23 cellular contexts compared by ENCODE assay signal in the genomic region with DNA sequence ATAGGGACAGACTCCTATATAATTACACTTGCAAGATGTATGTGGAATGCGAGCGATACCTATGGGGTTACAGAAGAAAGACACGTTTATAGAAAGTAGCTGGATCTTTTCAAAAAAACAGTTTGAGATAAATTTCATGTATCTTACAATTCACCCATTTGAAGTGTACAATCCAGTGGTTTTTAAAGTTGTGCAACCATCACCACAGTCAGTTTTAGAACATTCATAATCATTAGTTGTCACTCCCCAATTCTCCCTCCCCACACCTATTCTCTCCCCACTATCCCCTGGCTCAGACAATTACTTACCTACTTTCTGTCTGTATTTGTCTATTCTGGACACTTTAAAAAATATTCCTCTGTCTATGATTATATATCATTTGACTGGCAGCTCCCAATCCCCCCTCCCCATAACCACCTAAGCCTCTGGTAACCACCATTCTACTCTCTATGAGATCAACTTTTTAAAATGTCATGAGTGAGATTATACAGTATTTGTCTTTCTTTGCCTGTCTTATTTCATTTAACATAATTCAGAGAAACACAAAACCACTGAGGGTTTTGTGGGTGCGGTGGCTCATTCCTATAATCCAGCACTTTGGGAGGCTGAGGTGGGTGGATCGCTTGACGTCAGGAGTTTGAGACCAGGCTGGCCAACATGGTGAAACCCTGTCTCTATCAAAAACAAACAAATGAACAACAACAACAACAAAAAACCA. TPM values are rescaled to one million over a fixed set of nuclear protein-coding genes. Genes with fewer than 3 reads are reported as not detected.
DNase-seq lines count a peak whose midpoint lies in the region; ATAC-seq and TF ChIP-seq lines count a peak whose summit lies in the region.
"Had no signal": no experiment of that assay in that cellular context is flagged by ENCODE, and none has a peak within 500 bp of the region (broad histone marks: within the 10 kb centered on the region; RNA-seq: fewer than 3 reads in every experiment).

No MANE protein-coding gene starts in this region.

- CTCF ChIA-PET in activated CD8-positive, alpha-beta T cell treated with anti-CD3 and anti-CD28 coated beads, Interleukin-2, amount 10 ng/mL, durations not matched to agents 7 days and 5 days (lab: Charles Lee) = no interaction called here
- CTCF ChIA-PET in activated CD8-positive, alpha-beta T cell treated with anti-CD3 and anti-CD28 coated beads for 36 hours (lab: Charles Lee) = interaction anchor here (0.8 to 1.6 kb wide), 3 partner anchors 17 to 89 kb away, joined by 3 to 4 read pairs (median 4); no protein-coding TSS in a partner anchor
- CTCF ChIA-PET in CD8-positive, alpha-beta T cell (lab: Charles Lee) = no interaction called here

- no peaks in the 10 kb centered on the region for H3K27me3 ChIP-seq in CD8-positive, alpha-beta T cell (ENCODE audit: insufficient read depth, low read length)
- H3K27me3 ChIP-seq: BLaER1 treated with 17β-estradiol and CSF1 and Interleukin-3, amounts not matched to agents 10 nM and 100 nM; cardiac muscle cell; Peyer's patch had no signal

- WGBS in lower leg skin, 2 donors = 93 to 94% methylated on average over 6 of the region's 6 CpGs

- no peak for TF ChIP-seq CTCF in activated CD8-positive, alpha-beta T cell treated with anti-CD3 and anti-CD28 coated beads for 36 hours (IDR thresholded peaks at IDR 0.05)
- TF ChIP-seq CTCF in CD8-positive, alpha-beta T cell (IDR thresholded peaks at IDR 0.05) = no peak
- TF ChIP-seq CTCF in natural killer cell (IDR thresholded peaks at IDR 0.05) (no peak), lower leg skin (IDR thresholded peaks at IDR 0.05) (no peak)

- no peaks in the 10 kb centered on the region for H3K27me3 Mint-ChIP-seq in activated CD8-positive, alpha-beta T cell treated with anti-CD3 and anti-CD28 coated beads, Interleukin-2, amount 10 ng/mL, durations not matched to agents 7 days and 5 days (ENCODE audit: low read depth)
- H3K27me3 Mint-ChIP-seq in activated CD8-positive, alpha-beta T cell treated with anti-CD3 and anti-CD28 coated beads for 36 hours = no peaks in the 10 kb centered on the region
- H3K27me3 Mint-ChIP-seq in CD8-positive, alpha-beta T cell (ENCODE audit: low read depth) = no peaks in the 10 kb centered on the region
- H3K27me3 Mint-ChIP-seq in activated naive CD8-positive, alpha-beta T cell treated with anti-CD3 and anti-CD28 coated beads, Interleukin-2, amount 50 U/mL, for 24 hours = no peaks in the 10 kb centered on the region
- H3K27me3 Mint-ChIP-seq in natural killer cell (ENCODE audit: low read depth in 2 of 2) = no peaks in the 10 kb centered on the region
- H3K27me3 Mint-ChIP-seq: progenitor cell of endocrine pancreas had no signal

- no peak for TF ChIP-seq POLR2A in lower leg skin (IDR thresholded peaks at IDR 0.05)

- H3K9me3 Mint-ChIP-seq in activated CD8-positive, alpha-beta T cell treated with anti-CD3 and anti-CD28 coated beads, Interleukin-2, amount 10 ng/mL, durations not matched to agents 7 days and 5 days (ENCODE audit: insufficient read depth) = no peaks in the 10 kb centered on the region
- H3K9me3 Mint-ChIP-seq in activated CD8-positive, alpha-beta T cell treated with anti-CD3 and anti-CD28 coated beads for 36 hours = no peaks in the 10 kb centered on the region
- H3K9me3 Mint-ChIP-seq in CD8-positive, alpha-beta T cell = no peaks in the 10 kb centered on the region
- no peaks in the 10 kb centered on the region for H3K9me3 Mint-ChIP-seq in activated naive CD8-positive, alpha-beta T cell treated with anti-CD3 and anti-CD28 coated beads, Interleukin-2, amount 50 U/mL, for 24 hours
- no peaks in the 10 kb centered on the region for H3K9me3 Mint-ChIP-seq in natural killer cell

- no peaks in the 10 kb centered on the region for H3K4me1 ChIP-seq in CD8-positive, alpha-beta T cell (ENCODE audit: insufficient read depth, low read length)
- H3K4me1 ChIP-seq: lower lobe of right lung, Peyer's patch had no signal

- H3K9me3 ChIP-seq in CD8-positive, alpha-beta T cell (ENCODE audit: low read length) = no peaks in the 10 kb centered on the region
- H3K9me3 ChIP-seq: lower lobe of right lung, Peyer's patch had no signal

- no peak overlapping the region for H3K4me3 ChIP-seq in CD8-positive, alpha-beta T cell (ENCODE audit: low read depth, low read length)
- no peak overlapping the region for H3K4me3 ChIP-seq in lower leg skin (ENCODE audit: low read depth, poor library complexity, severe bottlenecking)
- H3K4me3 ChIP-seq: BLaER1 treated with 17β-estradiol and CSF1 and Interleukin-3, amounts not matched to agents 10 nM and 100 nM; cardiac muscle cell; lower lobe of right lung; Peyer's patch had no signal

- peaks cover 36% of the 10 kb centered on the region for H3K4me1 Mint-ChIP-seq in activated CD8-positive, alpha-beta T cell treated with anti-CD3 and anti-CD28 coated beads, Interleukin-2, amount 10 ng/mL, durations not matched to agents 7 days and 5 days (ENCODE audit: low read depth)
- peaks cover 55% of the 10 kb centered on the region for H3K4me1 Mint-ChIP-seq in activated CD8-positive, alpha-beta T cell treated with anti-CD3 and anti-CD28 coated beads for 36 hours (ENCODE audit: low read depth)
- H3K4me1 Mint-ChIP-seq in CD8-positive, alpha-beta T cell (ENCODE audit: low read depth) = peaks cover 77% of the 10 kb centered on the region
- H3K4me1 Mint-ChIP-seq in activated naive CD8-positive, alpha-beta T cell treated with anti-CD3 and anti-CD28 coated beads, Interleukin-2, amount 50 U/mL, for 24 hours = peaks cover 38% of the 10 kb centered on the region
- H3K4me1 Mint-ChIP-seq in natural killer cell = peaks cover 79 to 91% of the 10 kb centered on the region in 2 donors

- POLR2A ChIA-PET in activated CD8-positive, alpha-beta T cell treated with anti-CD3 and anti-CD28 coated beads, Interleukin-2, amount 10 ng/mL, durations not matched to agents 7 days and 5 days (lab: Charles Lee) = no interaction called here
- POLR2A ChIA-PET in activated CD8-positive, alpha-beta T cell treated with anti-CD3 and anti-CD28 coated beads for 36 hours (lab: Charles Lee) = no interaction called here
- POLR2A ChIA-PET in CD8-positive, alpha-beta T cell (lab: Charles Lee) = interaction anchor here (0.6 kb wide), 1 partner anchor 9 kb away, joined by 3 read pairs; no protein-coding TSS in a partner anchor

- H3K36me3 ChIP-seq in CD8-positive, alpha-beta T cell (ENCODE audit: insufficient read depth, low read length) = no peaks in the 10 kb centered on the region
- H3K36me3 ChIP-seq: cardiac muscle cell, lower lobe of right lung, Peyer's patch had no signal

- no peak overlapping the region for H3K4me3 Mint-ChIP-seq in activated CD8-positive, alpha-beta T cell treated with anti-CD3 and anti-CD28 coated beads, Interleukin-2, amount 10 ng/mL, durations not matched to agents 7 days and 5 days
- H3K4me3 Mint-ChIP-seq in activated CD8-positive, alpha-beta T cell treated with anti-CD3 and anti-CD28 coated beads for 36 hours = no peak overlapping the region
- H3K4me3 Mint-ChIP-seq in CD8-positive, alpha-beta T cell = no peak overlapping the region
- H3K4me3 Mint-ChIP-seq in activated naive CD8-positive, alpha-beta T cell treated with anti-CD3 and anti-CD28 coated beads, Interleukin-2, amount 50 U/mL, for 24 hours = no peak overlapping the region
- H3K4me3 Mint-ChIP-seq in natural killer cell = no peak overlapping the region

- ATAC-seq in activated CD8-positive, alpha-beta T cell treated with anti-CD3 and anti-CD28 coated beads, Interleukin-2, amount 10 ng/mL, durations not matched to agents 7 days and 5 days = no peak
- no peak for ATAC-seq in activated CD8-positive, alpha-beta T cell treated with anti-CD3 and anti-CD28 coated beads for 36 hours
- ATAC-seq in CD8-positive, alpha-beta T cell = no peak
- ATAC-seq in activated naive CD8-positive, alpha-beta T cell treated with anti-CD3 and anti-CD28 coated beads, Interleukin-2, amount 50 U/mL, for 24 hours = peak; percentile 57
- ATAC-seq in natural killer cell = no peak
- ATAC-seq: lower lobe of right lung had no signal

- H3K36me3 Mint-ChIP-seq in activated CD8-positive, alpha-beta T cell treated with anti-CD3 and anti-CD28 coated beads, Interleukin-2, amount 10 ng/mL, durations not matched to agents 7 days and 5 days (ENCODE audit: low read depth) = peaks cover 81% of the 10 kb centered on the region
- H3K36me3 Mint-ChIP-seq in activated CD8-positive, alpha-beta T cell treated with anti-CD3 and anti-CD28 coated beads for 36 hours (ENCODE audit: low read depth) = peaks cover 61% of the 10 kb centered on the region
- peaks cover 33% of the 10 kb centered on the region for H3K36me3 Mint-ChIP-seq in CD8-positive, alpha-beta T cell
- peaks cover 39% of the 10 kb centered on the region for H3K36me3 Mint-ChIP-seq in activated naive CD8-positive, alpha-beta T cell treated with anti-CD3 and anti-CD28 coated beads, Interleukin-2, amount 50 U/mL, for 24 hours (ENCODE audit: low read depth)
- H3K36me3 Mint-ChIP-seq in natural killer cell = no peaks in the 10 kb centered on the region

- peak overlapping the region; percentile 51 for H3K27ac Mint-ChIP-seq in activated CD8-positive, alpha-beta T cell treated with anti-CD3 and anti-CD28 coated beads, Interleukin-2, amount 10 ng/mL, durations not matched to agents 7 days and 5 days
- no peak overlapping the region for H3K27ac Mint-ChIP-seq in activated CD8-positive, alpha-beta T cell treated with anti-CD3 and anti-CD28 coated beads for 36 hours
- peak overlapping the region; percentile 67 for H3K27ac Mint-ChIP-seq in CD8-positive, alpha-beta T cell
- no peak overlapping the region for H3K27ac Mint-ChIP-seq in activated naive CD8-positive, alpha-beta T cell treated with anti-CD3 and anti-CD28 coated beads, Interleukin-2, amount 50 U/mL, for 24 hours
- H3K27ac Mint-ChIP-seq in natural killer cell = peak overlapping the region; percentile 10 to 82
- H3K27ac Mint-ChIP-seq: progenitor cell of endocrine pancreas had no signal

- intact Hi-C loops in activated CD8-positive, alpha-beta T cell treated with anti-CD3 and anti-CD28 coated beads for 36 hours (cut with micrococcal nuclease) = no loop called here
- intact Hi-C loops in CD8-positive, alpha-beta T cell (cut with DNase I, micrococcal nuclease) = no loop called here
- intact Hi-C loops in natural killer cell (cut with micrococcal nuclease) = no loop called here
- intact Hi-C loops in lower leg skin (cut with DNase I; ENCODE audit: low total_unique reads) = no loop called here

- no peak for DNase-seq in activated CD8-positive, alpha-beta T cell treated with anti-CD3 and anti-CD28 coated beads, Interleukin-2, amount 10 ng/mL, durations not matched to agents 7 days and 5 days
- no peak for DNase-seq in activated CD8-positive, alpha-beta T cell treated with anti-CD3 and anti-CD28 coated beads for 36 hours
- no peak for DNase-seq in CD8-positive, alpha-beta T cell
- no peak for DNase-seq in activated naive CD8-positive, alpha-beta T cell treated with anti-CD3 and anti-CD28 coated beads, Interleukin-2, amount 50 U/mL, for 24 hours
- DNase-seq in natural killer cell (no peak), NCI-H2029 treated with DMSO at 0.1 percent for 48 hours (lab: John Stamatoyannopoulos, UW) (no peak), pons (ENCODE audit: low spot score) (no peak), lower leg skin (ENCODE audit: low spot score in 2 of 2) (no peak)
- DNase-seq: activated CD4-positive, alpha-beta T cell treated with anti-CD3 and anti-CD28 coated beads for 4 hours; activated gamma-delta T cell; Calu3; DND-41; GOT3; kidney; lower lobe of right lung; NCI-H1048; NCI-H187; NCI-H526 treated with DMSO at 0.1 percent for 48 hours; Peyer's patch had no signal

- no peak overlapping the region for H3K27ac ChIP-seq in CD8-positive, alpha-beta T cell (ENCODE audit: low read depth, low read length)
- H3K27ac ChIP-seq: BLaER1 treated with 17β-estradiol and CSF1 and Interleukin-3, amounts not matched to agents 10 nM and 100 nM; KMS-11; lower lobe of right lung; Peyer's patch had no signal

RNA-seq across cellular contexts. Expression of gene MRPS6, which starts 39.1 kb away (rescaled TPM):
- total RNA-seq in activated CD8-positive, alpha-beta T cell treated with anti-CD3 and anti-CD28 coated beads, Interleukin-2, amount 10 ng/mL, durations not matched to agents 7 days and 5 days = 10 to 100 TPM; 80.2 to 84.3 TPM
- total RNA-seq in activated CD8-positive, alpha-beta T cell treated with anti-CD3 and anti-CD28 coated beads for 36 hours = 10 to 100 TPM; 93.9 to 95.2 TPM
- 10 to 100 TPM; 14.3 to 15.4 TPM for total RNA-seq in CD8-positive, alpha-beta T cell
- total RNA-seq in natural killer cell (10 to 100 TPM; 42.7 to 54.5 (median 44.3) TPM), lower leg skin (10 to 100 TPM; 23.9 to 65.8 (median 31.6) TPM)

RNA-seq across cellular contexts. Expression of gene SLC5A3, which starts 39.1 kb away (rescaled TPM):
- total RNA-seq in activated CD8-positive, alpha-beta T cell treated with anti-CD3 and anti-CD28 coated beads, Interleukin-2, amount 10 ng/mL, durations not matched to agents 7 days and 5 days = 10 to 100 TPM; 22.4 to 24.2 TPM
- total RNA-seq in activated CD8-positive, alpha-beta T cell treated with anti-CD3 and anti-CD28 coated beads for 36 hours = 10 to 100 TPM; 21.1 to 21.9 TPM
- total RNA-seq in CD8-positive, alpha-beta T cell = 1 to 10 TPM; 4.6 to 5.2 TPM
- total RNA-seq in natural killer cell (10 to 100 TPM; 14.5 to 25.1 (median 17.9) TPM), lower leg skin (10 to 100 TPM; 12.8 to 33.3 (median 28.6) TPM)

Comparison
In these comparisons a context has a peak if more than half of its experiments do, and no peak if none do; other contexts are left out.
1. H3K27ac Mint-ChIP-seq: peak in activated CD8-positive, alpha-beta T cell treated with anti-CD3 and anti-CD28 coated beads, Interleukin-2, amount 10 ng/mL, durations not matched to agents 7 days and 5 days (single experiment), CD8-positive, alpha-beta T cell (single experiment) and natural killer cell (2 of 2); none in activated CD8-positive, alpha-beta T cell treated with anti-CD3 and anti-CD28 coated beads for 36 hours (single experiment) and activated naive CD8-positive, alpha-beta T cell treated with anti-CD3 and anti-CD28 coated beads, Interleukin-2, amount 50 U/mL, for 24 hours (single experiment).